Comparison of ENCODE assay signal across 1 cellular context in the genomic region with DNA sequence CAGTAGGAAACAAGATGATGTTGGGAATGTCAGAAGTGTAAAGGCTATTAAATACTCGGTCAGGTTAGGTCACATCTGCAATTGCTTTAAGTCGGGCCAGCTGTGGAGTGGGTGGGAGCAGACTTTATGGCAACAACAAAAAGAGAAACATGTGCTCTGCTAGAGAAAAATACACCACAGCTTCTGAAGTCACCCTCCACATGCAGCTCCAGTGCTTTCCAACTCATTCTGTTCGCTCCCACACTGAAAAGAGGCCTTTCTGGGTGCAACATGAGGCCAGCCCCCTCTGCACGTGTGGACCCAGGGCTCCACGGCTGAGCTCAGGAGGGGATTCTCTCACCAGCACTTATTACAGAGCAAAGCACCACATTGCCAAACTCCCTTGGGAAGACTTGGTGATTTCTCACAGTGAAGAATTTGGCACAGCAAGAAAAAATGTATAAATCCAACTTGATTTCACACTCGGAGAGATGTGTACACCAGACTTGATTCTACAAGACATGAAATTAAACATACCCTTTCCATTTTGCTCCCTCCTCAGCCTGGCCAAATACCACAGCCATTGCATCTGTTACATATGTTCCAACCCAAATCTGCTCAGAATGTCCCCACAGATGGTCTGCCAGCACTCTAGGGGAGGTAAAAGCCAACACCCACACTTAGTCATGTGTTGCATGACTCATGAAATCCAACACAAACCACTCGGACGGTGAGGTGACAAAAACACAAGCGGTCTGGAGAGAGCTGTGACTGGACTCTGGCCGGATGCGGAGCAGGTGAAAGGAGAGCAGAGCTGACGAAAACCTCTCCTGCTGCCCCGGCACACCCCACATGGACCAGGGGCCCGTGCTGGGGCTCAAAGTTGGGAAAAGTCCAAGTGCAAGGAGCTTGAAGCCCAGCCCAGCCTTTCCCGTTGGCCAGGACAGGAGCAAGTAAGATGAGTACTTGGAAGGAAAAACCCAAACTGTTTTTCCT.
TF ChIP-seq lines count a peak whose summit lies in the region.

No MANE protein-coding gene starts in this region.

TF ChIP-seq in A549, 52 proteins besides CTCF, POLR2A, EP300 and RAD21 (continued from another document):
- TF ChIP-seq, protein P1, sequence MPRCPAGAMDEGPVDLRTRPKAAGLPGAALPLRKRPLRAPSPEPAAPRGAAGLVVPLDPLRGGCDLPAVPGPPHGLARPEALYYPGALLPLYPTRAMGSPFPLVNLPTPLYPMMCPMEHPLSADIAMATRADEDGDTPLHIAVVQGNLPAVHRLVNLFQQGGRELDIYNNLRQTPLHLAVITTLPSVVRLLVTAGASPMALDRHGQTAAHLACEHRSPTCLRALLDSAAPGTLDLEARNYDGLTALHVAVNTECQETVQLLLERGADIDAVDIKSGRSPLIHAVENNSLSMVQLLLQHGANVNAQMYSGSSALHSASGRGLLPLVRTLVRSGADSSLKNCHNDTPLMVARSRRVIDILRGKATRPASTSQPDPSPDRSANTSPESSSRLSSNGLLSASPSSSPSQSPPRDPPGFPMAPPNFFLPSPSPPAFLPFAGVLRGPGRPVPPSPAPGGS (IDR thresholded peaks at IDR 0.05), result peak; percentile 61; the same call in 1 of the 3 replicates
- TF ChIP-seq ZSCAN20 (CRISPR knock-in tag; IDR thresholded peaks at IDR 0.05) (0 out of 2 replicates have a peak, but pooled peaks have one; percentile 23), EHMT2 (IDR thresholded peaks at IDR 0.05; ENCODE audit: low read depth) (no peak), CHD2 (IDR thresholded peaks at IDR 0.05; ENCODE audit: low read length, partially characterized antibody) (no peak), EHF (CRISPR knock-in tag; IDR thresholded peaks at IDR 0.05) (no peak), ESRRA (IDR thresholded peaks at IDR 0.05; ENCODE audit: borderline replicate concordance, low read length) (no peak), POLR2AphosphoS2 (conservative IDR thresholded peaks at IDR 0.05; ENCODE audit: low read length) (0 out of 2 replicates have a peak, but pooled peaks have one; percentile 8), HDAC2 (IDR thresholded peaks at IDR 0.05) (no peak), HOXB13 (CRISPR knock-in tag; IDR thresholded peaks at IDR 0.05; ENCODE audit: low read depth) (peak; percentile 61; the same call in 1 of the 2 replicates), SREBF2 (IDR thresholded peaks at IDR 0.05) (no peak), FOSL2 (IDR thresholded peaks at IDR 0.05) (peak; percentile 92), FOSL2 (CRISPR knock-in tag; IDR thresholded peaks at IDR 0.05) (peak; percentile 96), MAZ (IDR thresholded peaks at IDR 0.05; ENCODE audit: borderline replicate concordance, low read depth, low read length) (no peak)
- TF ChIP-seq, protein P2, sequence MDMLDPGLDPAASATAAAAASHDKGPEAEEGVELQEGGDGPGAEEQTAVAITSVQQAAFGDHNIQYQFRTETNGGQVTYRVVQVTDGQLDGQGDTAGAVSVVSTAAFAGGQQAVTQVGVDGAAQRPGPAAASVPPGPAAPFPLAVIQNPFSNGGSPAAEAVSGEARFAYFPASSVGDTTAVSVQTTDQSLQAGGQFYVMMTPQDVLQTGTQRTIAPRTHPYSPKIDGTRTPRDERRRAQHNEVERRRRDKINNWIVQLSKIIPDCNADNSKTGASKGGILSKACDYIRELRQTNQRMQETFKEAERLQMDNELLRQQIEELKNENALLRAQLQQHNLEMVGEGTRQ (IDR thresholded peaks at IDR 0.05), result peak; percentile 80
- TF ChIP-seq, protein P3, sequence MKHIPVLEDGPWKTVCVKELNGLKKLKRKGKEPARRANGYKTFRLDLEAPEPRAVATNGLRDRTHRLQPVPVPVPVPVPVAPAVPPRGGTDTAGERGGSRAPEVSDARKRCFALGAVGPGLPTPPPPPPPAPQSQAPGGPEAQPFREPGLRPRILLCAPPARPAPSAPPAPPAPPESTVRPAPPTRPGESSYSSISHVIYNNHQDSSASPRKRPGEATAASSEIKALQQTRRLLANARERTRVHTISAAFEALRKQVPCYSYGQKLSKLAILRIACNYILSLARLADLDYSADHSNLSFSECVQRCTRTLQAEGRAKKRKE (CRISPR knock-in tag; IDR thresholded peaks at IDR 0.05; ENCODE audit: low read depth), result 0 out of 2 replicates have a peak, but pooled peaks have one; percentile 9
